Comparison of ENCODE assay signal across 19 cellular contexts in genomic region chr10:20289055-20289454, GRCh38.
"Had no signal": no experiment of that assay in that cellular context is flagged by ENCODE, and none has a peak within 500 bp of the region (broad histone marks: within the 10 kb centered on the region; RNA-seq: fewer than 3 reads in every experiment).

No MANE protein-coding gene starts in this region.

- H3K4me1 ChIP-seq: SJSA1 had no signal

- ATAC-seq: HepG2 had no signal

- H3K27me3 ChIP-seq: MG63, SJSA1 had no signal

- H3K36me3 ChIP-seq: MG63, SJSA1 had no signal

- H3K9me3 ChIP-seq: MG63, SJSA1 had no signal

- H3K27ac ChIP-seq: SJSA1, SK-N-MC had no signal

- H3K4me3 ChIP-seq: MG63, SJSA1, SK-N-MC had no signal

- DNase-seq: IMR-90, Karpas-422, KG1, MG63, NCI-H1092, NCI-H1436, NCI-H187, NCI-H2029, NCI-H2081 treated with DMSO at 0.1 percent for 48 hours, NCI-H2171, NCI-H226, NCI-H510A treated with DMSO at 0.1 percent for 48 hours, NCI-H526, Right ventricle myocardium superior, RPMI8226, SIG-M5 had no signal
